1 cellular context compared by ENCODE assay signal in genomic region chr3:127182848-127183714, GRCh38.
TF ChIP-seq lines count a peak whose summit lies in the region.

No MANE protein-coding gene starts in this region.

TF ChIP-seq in K562, 482 proteins besides CTCF, POLR2A, EP300 and RAD21:
- TF ChIP-seq NRF1 (conservative IDR thresholded peaks at IDR 0.05 in 1 of 2, IDR thresholded peaks at IDR 0.05 in 1 of 2) (peak; percentile 36 to 50), NCOR1 (IDR thresholded peaks at IDR 0.05) (no peak)
